ENCODE assay signal across 25 cellular contexts in the genomic region with DNA sequence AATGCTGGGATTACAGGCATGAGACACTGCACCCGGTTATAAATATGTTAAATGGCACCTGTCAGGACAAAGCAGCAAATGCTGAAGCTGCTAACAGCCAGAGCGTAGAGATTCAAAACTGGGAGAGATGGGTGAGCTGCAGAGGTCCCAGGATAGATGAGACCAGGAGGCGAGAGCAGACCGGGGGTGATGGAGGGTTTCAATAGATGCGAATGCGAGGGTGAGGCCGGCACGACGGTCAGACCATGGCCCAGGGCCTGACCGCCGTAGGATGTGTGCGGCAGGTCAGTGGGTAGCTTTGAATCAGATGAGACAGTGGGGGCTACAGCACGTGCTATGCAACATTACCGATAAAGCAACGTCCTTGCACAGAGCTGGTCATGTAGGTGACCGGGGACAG. TPM values are rescaled to one million over a fixed set of nuclear protein-coding genes. Genes with fewer than 3 reads are reported as not detected.
DNase-seq lines count a peak whose midpoint lies in the region; ATAC-seq, FAIRE-seq and TF ChIP-seq lines count a peak whose summit lies in the region.
"Had no signal": no experiment of that assay in that cellular context is flagged by ENCODE, and none has a peak within 500 bp of the region (broad histone marks: within the 10 kb centered on the region; RNA-seq: fewer than 3 reads in every experiment).

No MANE protein-coding gene starts in this region.

- SMC1A ChIA-PET in GM12878 (lab: Charles Lee; ENCODE audit: uncharacterized antibody, unreplicated experiment): no interaction called here

- WGBS in GM12878 (ENCODE audit: insufficient coverage, insufficient replicate concordance, low lambda C conversion rate, missing lambda C conversion rate): 55% methylated on average over 16 of the region's 16 CpGs

- H3K4me3 Mint-ChIP-seq in T-helper 17 cell (no peak overlapping the region), nephron progenitor cell (no peak overlapping the region)
- H3K4me3 Mint-ChIP-seq: CD14-positive monocyte; CD4-positive, alpha-beta memory T cell; CD4-positive, CD25-positive, alpha-beta regulatory T cell; CD8-positive, alpha-beta memory T cell had no signal

- no peak overlapping the region for H3K9ac ChIP-seq in GM12878 (ENCODE audit: control insufficient read depth, insufficient read depth, low read length)
- H3K9ac ChIP-seq: BLaER1 had no signal

- H3K27me3 ChIP-seq in GM12878 (replicated peaks in 1 of 2; ENCODE audit: control insufficient read depth in 2 of 2, insufficient read depth in 2 of 2, low read length in 1 of 2) (0 out of 4 replicates have a peak, but pooled peaks cover 0 to 2% of the 10 kb centered on the region in 2 experiments), osteoblast (ENCODE audit: insufficient read depth, low read length) (no peaks in the 10 kb centered on the region), upper lobe of right lung (no peaks in the 10 kb centered on the region)
- H3K27me3 ChIP-seq: BE2C, BLaER1 had no signal

- no peak for FAIRE-seq in GM12878 (lab: Jason Lieb, UNC)
- FAIRE-seq: A204.1, D721Med, G401.6, GM12892, GM18507 had no signal

- H3K4me2 ChIP-seq in GM12878 (ENCODE audit: control insufficient read depth, insufficient read depth) (no peak overlapping the region), osteoblast (ENCODE audit: insufficient read depth, low read length) (no peak overlapping the region)
- H3K4me2 ChIP-seq: BLaER1 had no signal

- H3K4me3 ChIP-seq in GM12878 (no peak overlapping the region), osteoblast (ENCODE audit: insufficient read depth, low read length) (no peak overlapping the region), upper lobe of right lung (no peak overlapping the region)
- H3K4me3 ChIP-seq: BLaER1 had no signal

- RAD21 ChIA-PET in GM12878 (lab: Charles Lee; ENCODE audit: unreplicated experiment): no interaction called here

- H2AFZ ChIP-seq in GM12878 (ENCODE audit: control insufficient read depth, low read depth, low read length): no peak overlapping the region
- H2AFZ ChIP-seq in osteoblast (ENCODE audit: low read length): no peak overlapping the region

- H3K27ac ChIP-seq in GM12878 (ENCODE audit: control insufficient read depth, insufficient read depth) (no peak overlapping the region), osteoblast (ENCODE audit: low read depth, low read length) (no peak overlapping the region), upper lobe of right lung (no peak overlapping the region)
- H3K27ac ChIP-seq: BLaER1 had no signal

- H3K79me2 ChIP-seq in GM12878 (ENCODE audit: control insufficient read depth, insufficient read depth, low read length) (no peaks in the 10 kb centered on the region), osteoblast (ENCODE audit: insufficient read depth, low read length) (no peaks in the 10 kb centered on the region)

- no peak for TF ChIP-seq POLR2A in GM12878 (IDR thresholded peaks at IDR 0.05; ENCODE audit: low read depth, low read length)

- H3K4me1 ChIP-seq in GM12878 (ENCODE audit: control insufficient read depth, insufficient read depth, low read length) (no peaks in the 10 kb centered on the region), osteoblast (ENCODE audit: insufficient read depth, low read length) (no peaks in the 10 kb centered on the region), upper lobe of right lung (no peaks in the 10 kb centered on the region)

- H3K27ac Mint-ChIP-seq in T-helper 17 cell: peak overlapping the region; percentile 47
- peak overlapping the region; percentile 23 for H3K27ac Mint-ChIP-seq in nephron progenitor cell
- H3K27ac Mint-ChIP-seq: CD14-positive monocyte; CD4-positive, alpha-beta memory T cell; CD4-positive, CD25-positive, alpha-beta regulatory T cell; CD8-positive, alpha-beta memory T cell had no signal

- H3K27me3 Mint-ChIP-seq in T-helper 17 cell (peaks cover 4% of the 10 kb centered on the region), nephron progenitor cell (ENCODE audit: low read depth, poor library complexity) (peaks cover 4% of the 10 kb centered on the region)
- H3K27me3 Mint-ChIP-seq: CD4-positive, alpha-beta memory T cell; CD4-positive, CD25-positive, alpha-beta regulatory T cell had no signal

- no peaks in the 10 kb centered on the region for H3K9me3 Mint-ChIP-seq in nephron progenitor cell
- H3K9me3 Mint-ChIP-seq: CD14-positive monocyte; CD4-positive, alpha-beta memory T cell; CD4-positive, CD25-positive, alpha-beta regulatory T cell; CD8-positive, alpha-beta memory T cell had no signal

- H3K36me3 ChIP-seq in GM12878 (ENCODE audit: control insufficient read depth in 2 of 2, insufficient read depth in 2 of 2, low read length in 1 of 2) (no peaks in the 10 kb centered on the region), osteoblast (ENCODE audit: insufficient read depth, low read length) (no peaks in the 10 kb centered on the region), upper lobe of right lung (no peaks in the 10 kb centered on the region)
- H3K36me3 ChIP-seq: BE2C, BLaER1 had no signal

- ATAC-seq in T-helper 17 cell (no peak), GM12878 (no peak), upper lobe of right lung (no peak), GM19467 (IDR thresholded peaks at IDR 0.05; ENCODE audit: unreplicated experiment) (no peak)

- TF ChIP-seq CTCF in GM12878 (IDR thresholded peaks at IDR 0.05 in 2 of 3, conservative IDR thresholded peaks at IDR 0.05 in 1 of 3; ENCODE audit: control insufficient read depth in 2 of 3, extremely low read depth in 1 of 3, insufficient read depth in 1 of 3, low read depth in 3 of 3, low read length in 3 of 3) (no peak), nephron progenitor cell (IDR thresholded peaks at IDR 0.05) (no peak), osteoblast (IDR thresholded peaks at IDR 0.05; ENCODE audit: extremely low read depth, low read depth, low read length) (no peak), upper lobe of right lung (IDR thresholded peaks at IDR 0.05) (no peak)

- no peak for DNase-seq in T-helper 17 cell
- no peak for DNase-seq in GM12878 (ENCODE audit: low read depth, low spot score)
- no peak for DNase-seq in nephron progenitor cell
- DNase-seq in osteoblast (ENCODE audit: insufficient read length, low spot score, missing footprints): peak; percentile 68
- DNase-seq in nucleus accumbens (lab: John Stamatoyannopoulos, UW): no peak
- no peak for DNase-seq in NCI-H1092 treated with DMSO at 0.1 percent for 48 hours (lab: John Stamatoyannopoulos, UW)
- DNase-seq in upper lobe of right lung: no peak
- DNase-seq: 8988T; ACHN; BE2C; C1 segment of cervical spinal cord; CD4-positive, alpha-beta memory T cell; CD4-positive, CD25-positive, alpha-beta regulatory T cell; CD8-positive, alpha-beta memory T cell; COR-L47; DMS79 treated with DMSO at 0.1 percent for 48 hours; GF-D8 had no signal

- no peaks in the 10 kb centered on the region for H4K20me1 ChIP-seq in GM12878 (ENCODE audit: control insufficient read depth, insufficient read depth)
- H4K20me1 ChIP-seq in osteoblast (ENCODE audit: insufficient read depth, low read length): no peaks in the 10 kb centered on the region
- H4K20me1 ChIP-seq: BLaER1 had no signal

- H3K9me3 ChIP-seq in T-helper 17 cell (ENCODE audit: control insufficient read depth, low read length, poor library complexity, severe bottlenecking): no peaks in the 10 kb centered on the region
- H3K9me3 ChIP-seq in GM12878 (replicated peaks; ENCODE audit: control insufficient read depth, insufficient read depth, low read length): no peaks in the 10 kb centered on the region
- no peaks in the 10 kb centered on the region for H3K9me3 ChIP-seq in osteoblast (ENCODE audit: low read depth, low read length)
- no peaks in the 10 kb centered on the region for H3K9me3 ChIP-seq in upper lobe of right lung
- H3K9me3 ChIP-seq: BE2C, BLaER1 had no signal

- POLR2A ChIA-PET in GM12878 (lab: Charles Lee): no interaction called here

- CTCF ChIA-PET in GM12878 (lab: Yijun Ruan, JAX): no interaction called here

- in situ Hi-C loops in GM12878 (cut with MboI): no loop called here

- no TSS peak for BruUV-seq in GM12878 (replicated peaks; lab: Mats Ljungman, UMichigan)

- H3K36me3 Mint-ChIP-seq in T-helper 17 cell (ENCODE audit: low read depth) (peaks cover 2% of the 10 kb centered on the region), nephron progenitor cell (ENCODE audit: low read depth) (peaks cover 46% of the 10 kb centered on the region)
- H3K36me3 Mint-ChIP-seq: CD14-positive monocyte; CD4-positive, alpha-beta memory T cell; CD4-positive, CD25-positive, alpha-beta regulatory T cell; CD8-positive, alpha-beta memory T cell had no signal

- no peak for TF ChIP-seq EP300 in GM12878 (IDR thresholded peaks at IDR 0.05; ENCODE audit: borderline replicate concordance in 1 of 2, control insufficient read depth in 1 of 2, low read depth in 2 of 2, low read length in 2 of 2)

- intact Hi-C loops in GM12878 (cut with micrococcal nuclease; ENCODE audit: unreplicated experiment) (no loop called here), upper lobe of right lung (cut with DNase I) (no loop called here)

- H3K4me1 Mint-ChIP-seq in T-helper 17 cell: no peaks in the 10 kb centered on the region
- H3K4me1 Mint-ChIP-seq in nephron progenitor cell: peaks cover 18% of the 10 kb centered on the region
- H3K4me1 Mint-ChIP-seq: CD14-positive monocyte; CD4-positive, alpha-beta memory T cell; CD8-positive, alpha-beta memory T cell had no signal

- TF ChIP-seq RAD21 in GM12878 (IDR thresholded peaks at IDR 0.05; ENCODE audit: insufficient read depth, low read depth, low read length): no peak

RNA-seq across cellular contexts. Expression of a gene that starts 14.3 kb away (rescaled TPM):
- total RNA-seq in T-helper 17 cell (1 to 10 TPM; 3.4 to 4.5 TPM), GM12878 (2014; rRNA removed) (0.06 TPM in 1 of 2 replicates, not detected in the other), GM12878 (2014; rRNA removed; fragmentation: Illumina TruSeq; extraction: Trizol) (not detected in 2 replicates), GM12878 (2021) (not detected in 2 replicates), osteoblast (8.3 and 11.8 TPM in 2 replicates), upper lobe of right lung (3.5 TPM)
- not detected in 2 replicates for total RNA-seq in GM12878 (2013; cell fraction: nucleolus; rRNA removed)
- polyA plus RNA-seq in GM12878 (2011; ENCODE audit: low read depth): not detected
- polyA plus RNA-seq in GM12878 (2011; rRNA removed) (0.10 TPM in 1 of 2 replicates, not detected in the other), GM12878 (2014; fragmentation: Illumina TruSeq; extraction: Trizol) (not detected in 2 replicates), GM12878 (2014; fragmentation: Nextera tagmentation; extraction: Ambion mirVana) (not detected), GM12878 (2014; rRNA removed) (not detected in 2 replicates), GM12878 (2016; fragmentation: Nextera tagmentation; extraction: Ambion mirVana) (not detected)
- polyA plus RNA-seq in GM12878 (2011; cell fraction: cytosol; rRNA removed): 0.19 TPM in 1 of 2 replicates, not detected in the other
- polyA plus RNA-seq in GM12878 (2011; cell fraction: nucleus; rRNA removed): 0.36 and 0.47 TPM in 2 replicates
- not detected in 2 replicates for polyA plus RNA-seq in GM12878 (2012)
- polyA minus RNA-seq in GM12878 (2011; rRNA and poly(A)+ RNA removed): not detected in 2 replicates
- polyA minus RNA-seq in GM12878 (2011; cell fraction: cytosol; rRNA and poly(A)+ RNA removed): not detected in 2 replicates
- not detected in 2 replicates for polyA minus RNA-seq in GM12878 (2011; cell fraction: nucleus; rRNA and poly(A)+ RNA removed)
- polyA plus RNA-seq: CD4-positive, alpha-beta memory T cell; CD4-positive, CD25-positive, alpha-beta regulatory T cell; CD8-positive, alpha-beta memory T cell had no signal

RNA-seq across cellular contexts. Expression of a gene that starts 15.0 kb away (rescaled TPM):
- total RNA-seq in T-helper 17 cell: 1 to 10 TPM; 1.9 to 2.6 TPM
- total RNA-seq in GM12878 (2013; cell fraction: nucleolus; rRNA removed): 0.25 and 0.32 TPM in 2 replicates
- 0.05 and 0.06 TPM in 2 replicates for total RNA-seq in GM12878 (2014; rRNA removed)
- 0.04 TPM in 1 of 2 replicates, not detected in the other for total RNA-seq in GM12878 (2014; rRNA removed; fragmentation: Illumina TruSeq; extraction: Trizol)
- total RNA-seq in GM12878 (2021): 0.10 and 0.13 TPM in 2 replicates
- 0.09 TPM for polyA plus RNA-seq in GM12878 (2011; ENCODE audit: low read depth)
- polyA plus RNA-seq in GM12878 (2011; rRNA removed): 0.06 and 0.11 TPM in 2 replicates
- 0.03 and 0.17 TPM in 2 replicates for polyA plus RNA-seq in GM12878 (2011; cell fraction: cytosol; rRNA removed)
- 0.15 and 0.21 TPM in 2 replicates for polyA plus RNA-seq in GM12878 (2011; cell fraction: nucleus; rRNA removed)
- 0.09 and 0.13 TPM in 2 replicates for polyA plus RNA-seq in GM12878 (2012)
- polyA plus RNA-seq in GM12878 (2014; fragmentation: Illumina TruSeq; extraction: Trizol): not detected in 2 replicates
- polyA plus RNA-seq in GM12878 (2014; fragmentation: Nextera tagmentation; extraction: Ambion mirVana): not detected
- polyA plus RNA-seq in GM12878 (2014; rRNA removed): 0.01 TPM in 2 replicates
- under 1 TPM; 0.05 to 0.13 TPM for polyA plus RNA-seq in GM12878 (2016; fragmentation: Nextera tagmentation; extraction: Ambion mirVana)
- 0.15 and 0.37 TPM in 2 replicates for polyA minus RNA-seq in GM12878 (2011; rRNA and poly(A)+ RNA removed)
- 0.21 TPM in 1 of 2 replicates, not detected in the other for polyA minus RNA-seq in GM12878 (2011; cell fraction: cytosol; rRNA and poly(A)+ RNA removed)
- polyA minus RNA-seq in GM12878 (2011; cell fraction: nucleus; rRNA and poly(A)+ RNA removed): 0.12 and 0.19 TPM in 2 replicates
- 63.1 and 68.8 TPM in 2 replicates for total RNA-seq in osteoblast
- 21.7 TPM for total RNA-seq in upper lobe of right lung

RNA-seq across cellular contexts. Expression of a gene that starts 50.7 kb away (rescaled TPM):
- total RNA-seq in T-helper 17 cell (10 to 100 TPM; 16.7 to 23.8 TPM), GM12878 (2014; rRNA removed) (5.6 and 6.5 TPM in 2 replicates), GM12878 (2014; rRNA removed; fragmentation: Illumina TruSeq; extraction: Trizol) (1.4 and 2.5 TPM in 2 replicates), GM12878 (2021) (10.5 and 11.2 TPM in 2 replicates), osteoblast (76.7 and 91.3 TPM in 2 replicates), upper lobe of right lung (99.1 TPM)
- total RNA-seq in GM12878 (2013; cell fraction: nucleolus; rRNA removed): 37.3 and 39.7 TPM in 2 replicates
- polyA plus RNA-seq in GM12878 (2011; ENCODE audit: low read depth): 2.4 TPM
- polyA plus RNA-seq in GM12878 (2011; rRNA removed) (0.53 and 0.81 TPM in 2 replicates), GM12878 (2014; fragmentation: Illumina TruSeq; extraction: Trizol) (0.71 and 1.7 TPM in 2 replicates), GM12878 (2014; fragmentation: Nextera tagmentation; extraction: Ambion mirVana) (under 1 TPM; 0.18 to 0.40 TPM), GM12878 (2014; rRNA removed) (7.8 and 9.1 TPM in 2 replicates), GM12878 (2016; fragmentation: Nextera tagmentation; extraction: Ambion mirVana) (1 to 10 TPM; 7.3 to 8.3 TPM)
- 1.5 TPM in 2 replicates for polyA plus RNA-seq in GM12878 (2011; cell fraction: cytosol; rRNA removed)
- polyA plus RNA-seq in GM12878 (2011; cell fraction: nucleus; rRNA removed): 11.8 and 15.6 TPM in 2 replicates
- polyA plus RNA-seq in GM12878 (2012): 7.0 and 7.3 TPM in 2 replicates
- 0.44 and 0.93 TPM in 2 replicates for polyA minus RNA-seq in GM12878 (2011; rRNA and poly(A)+ RNA removed)
- polyA minus RNA-seq in GM12878 (2011; cell fraction: cytosol; rRNA and poly(A)+ RNA removed): 1.3 and 2.1 TPM in 2 replicates
- 4.4 and 4.7 TPM in 2 replicates for polyA minus RNA-seq in GM12878 (2011; cell fraction: nucleus; rRNA and poly(A)+ RNA removed)
